23 cellular contexts compared by ENCODE assay signal in genomic region chr1:13976485-13976884, GRCh38.
"Had no signal": no experiment of that assay in that cellular context is flagged by ENCODE, and none has a peak within 500 bp of the region (broad histone marks: within the 10 kb centered on the region; RNA-seq: fewer than 3 reads in every experiment).

No MANE protein-coding gene starts in this region.

- H3K9me3 Mint-ChIP-seq: effector memory CD8-positive, alpha-beta T cell; natural killer cell had no signal

- H3K36me3 ChIP-seq: colonic mucosa, esophagus muscularis mucosa, gastrocnemius medialis, heart right ventricle, left lung, lower lobe of right lung had no signal

- H3K4me3 ChIP-seq: colonic mucosa, esophagus muscularis mucosa, gastrocnemius medialis, heart right ventricle, left lung, lower lobe of right lung had no signal

- H3K27ac ChIP-seq: colonic mucosa, epithelial cell of prostate, esophagus muscularis mucosa, gastrocnemius medialis, heart right ventricle, left lung, lower lobe of right lung had no signal

- H3K4me1 Mint-ChIP-seq: endodermal cell, memory B cell, natural killer cell had no signal

- H3K36me3 Mint-ChIP-seq: memory B cell, natural killer cell had no signal

- H3K27me3 ChIP-seq: colonic mucosa, esophagus muscularis mucosa, gastrocnemius medialis, left lung had no signal

- H3K4me1 ChIP-seq: colonic mucosa, esophagus muscularis mucosa, gastrocnemius medialis, heart right ventricle, left lung, lower lobe of right lung had no signal

- ATAC-seq: effector memory CD8-positive, alpha-beta T cell; gastrocnemius medialis; heart right ventricle; left cardiac atrium; left lung; left ventricle myocardium superior; lower lobe of right lung; naive thymus-derived CD4-positive, alpha-beta T cell; natural killer cell had no signal

- H3K4me3 Mint-ChIP-seq: dendritic cell treated with granulocyte-macrophage colony-stimulating factor and Interleukin-4, amounts not matched to agents 40 ng/mL and 50 ng/mL, for 4 days; effector memory CD8-positive, alpha-beta T cell; endodermal cell; memory B cell; naive thymus-derived CD4-positive, alpha-beta T cell; natural killer cell had no signal

- DNase-seq: colonic mucosa; cortex of kidney; effector CD8-positive, alpha-beta T cell; effector memory CD8-positive, alpha-beta T cell; endodermal cell; foreskin melanocyte; gastrocnemius medialis; glutamatergic neuron; head of caudate nucleus; heart right ventricle; hippocampal formation; left cardiac atrium; left lung; left ventricle myocardium superior; lower lobe of right lung; mesendoderm; midbrain; naive thymus-derived CD4-positive, alpha-beta T cell; natural killer cell had no signal

- H3K27ac Mint-ChIP-seq: dendritic cell treated with granulocyte-macrophage colony-stimulating factor and Interleukin-4, amounts not matched to agents 40 ng/mL and 50 ng/mL, for 4 days; effector memory CD8-positive, alpha-beta T cell; endodermal cell; memory B cell; naive thymus-derived CD4-positive, alpha-beta T cell; natural killer cell had no signal

- H3K9me3 ChIP-seq: colonic mucosa, gastrocnemius medialis had no signal
